Comparison of ENCODE assay signal across 1 cellular context in genomic region chr3:45168451-45168850, GRCh38.
TF ChIP-seq lines count a peak whose summit lies in the region.

No MANE protein-coding gene starts in this region.

TF ChIP-seq in A549, 52 proteins besides CTCF, POLR2A, EP300 and RAD21:
- TF ChIP-seq RARB (CRISPR knock-in tag; IDR thresholded peaks at IDR 0.05), result no peak
- TF ChIP-seq ZC3H11A (IDR thresholded peaks at IDR 0.05), result no peak
- TF ChIP-seq FOXS1 (CRISPR knock-in tag; IDR thresholded peaks at IDR 0.05), result no peak
